ENCODE assay signal across 15 cellular contexts in the genomic region with DNA sequence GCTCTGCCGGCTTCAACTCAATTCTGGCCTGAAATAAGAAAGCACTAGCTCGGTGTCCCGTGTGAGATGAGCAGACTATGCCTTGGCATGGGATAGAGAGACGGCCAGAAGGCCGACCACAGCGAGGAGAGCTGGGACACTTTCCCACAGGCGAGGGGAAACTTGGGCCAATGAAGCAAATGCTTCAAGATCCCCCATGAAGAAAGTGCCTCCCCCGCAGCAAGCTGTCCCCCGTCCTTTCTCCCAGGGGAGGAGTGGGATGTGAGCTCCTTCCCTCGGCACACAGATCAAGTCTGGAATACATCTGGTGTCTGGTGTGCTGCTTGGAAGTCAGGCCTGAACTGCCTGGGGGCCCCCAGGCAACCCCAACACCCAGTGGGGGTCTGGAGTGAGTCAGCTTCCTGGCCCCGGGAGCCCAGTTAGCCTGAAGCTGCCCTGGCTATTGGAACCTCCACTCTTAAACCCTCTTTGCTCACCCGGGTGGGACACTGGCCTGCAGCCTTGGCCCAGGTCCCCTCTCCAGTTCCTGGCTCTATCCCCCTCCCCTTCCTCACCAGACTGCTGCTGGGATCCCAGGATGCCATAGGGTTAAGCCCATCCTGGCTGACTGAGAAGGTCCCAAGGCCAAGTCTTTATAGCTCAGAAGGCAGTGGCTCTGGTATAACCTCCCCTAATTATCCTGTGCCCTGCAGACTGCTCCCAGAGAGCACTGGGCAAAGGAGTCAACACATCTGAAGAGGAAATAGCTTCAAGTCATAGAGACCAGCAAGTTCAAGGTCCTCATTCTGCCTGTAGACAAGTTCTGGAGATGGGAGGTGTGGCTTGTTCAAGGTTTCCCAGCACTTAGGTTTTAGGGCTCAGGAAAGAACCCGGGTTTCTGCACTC.
DNase-seq lines count a peak whose midpoint lies in the region; TF ChIP-seq lines count a peak whose summit lies in the region.
"Had no signal": no experiment of that assay in that cellular context is flagged by ENCODE, and none has a peak within 500 bp of the region (broad histone marks: within the 10 kb centered on the region; RNA-seq: fewer than 3 reads in every experiment).

No MANE protein-coding gene starts in this region.

- H3K9me3 Mint-ChIP-seq in HFFc6, result no peaks in the 10 kb centered on the region
- H3K9me3 Mint-ChIP-seq: memory B cell had no signal

- H3K27ac Mint-ChIP-seq in HFFc6, result peak overlapping the region; percentile 93
- H3K27ac Mint-ChIP-seq: memory B cell had no signal

- peak overlapping the region; percentile 63 for H2BK5ac ChIP-seq in mesenchymal stem cell (ENCODE audit: low read depth, low read length, poor library complexity, severe bottlenecking)

- DNase-seq in HFFc6 (no peak), astrocyte of the spinal cord (ENCODE audit: low read depth, low spot score) (peak; percentile 95), mesenchymal stem cell (peak; percentile 38), erythroblast (lab: John Stamatoyannopoulos, UW) (no peak), COLO829 (ENCODE audit: low spot score) (no peak), CD1c-positive myeloid dendritic cell (ENCODE audit: extremely low spot score) (no peak), retina (no peak)
- DNase-seq: AML-193, cerebellar nuclear complex, Karpas-422, NCI-H187 treated with DMSO at 0.1 percent for 48 hours, NCI-H748 treated with DMSO at 0.1 percent for 48 hours had no signal

- H3K27ac ChIP-seq in ACC112 (ENCODE audit: low read depth, low read length) (peak overlapping the region; percentile 3; the same call in 1 of the 2 replicates), mesenchymal stem cell (ENCODE audit: low read length, poor library complexity, severe bottlenecking) (peak overlapping the region; percentile 93)
- H3K27ac ChIP-seq: RWPE1 had no signal

- H3K4me3 Mint-ChIP-seq in HFFc6, result peak overlapping the region; percentile 62
- H3K4me3 Mint-ChIP-seq: memory B cell had no signal

- no peaks in the 10 kb centered on the region for H3K79me1 ChIP-seq in mesenchymal stem cell (replicated peaks; ENCODE audit: low read length, poor library complexity, severe bottlenecking)

- H3K79me2 ChIP-seq in ACC112 (ENCODE audit: control insufficient read depth, insufficient read depth, low read length, unreplicated experiment), result no peaks in the 10 kb centered on the region

- in situ Hi-C loops in astrocyte of the spinal cord (cut with HindIII; ENCODE audit: low sequenced_read_pairs), result no loop called here

- peaks cover 75% of the 10 kb centered on the region for H3K4me1 Mint-ChIP-seq in HFFc6 (ENCODE audit: low read depth)

- H3K23ac ChIP-seq in mesenchymal stem cell (ENCODE audit: low read length in 2 of 2), result no peak overlapping the region

- peak overlapping the region; percentile 3 for H3K9ac ChIP-seq in mesenchymal stem cell (ENCODE audit: low read length)

- TF ChIP-seq POLR2A in erythroblast (IDR thresholded peaks at IDR 0.05; ENCODE audit: low read length), result no peak

- H2AFZ ChIP-seq in ACC112 (ENCODE audit: low read length, unreplicated experiment) (no peak overlapping the region), mesenchymal stem cell (ENCODE audit: low read depth, low read length) (no peak overlapping the region)

- 53% methylated on average over 13 of the region's 13 CpGs for WGBS in mesenchymal stem cell

- no peaks in the 10 kb centered on the region for H3K36me3 Mint-ChIP-seq in HFFc6 (ENCODE audit: low read depth)

- H3K4me1 ChIP-seq in ACC112 (ENCODE audit: control insufficient read depth, insufficient read depth, low read length, unreplicated experiment), result peaks cover 25% of the 10 kb centered on the region
- peaks cover 56% of the 10 kb centered on the region for H3K4me1 ChIP-seq in mesenchymal stem cell (ENCODE audit: control insufficient read depth, insufficient read depth, low read depth, low read length)

- H2BK15ac ChIP-seq in mesenchymal stem cell (ENCODE audit: low read depth, poor library complexity, severe bottlenecking), result no peak overlapping the region

- no peak overlapping the region for H2BK12ac ChIP-seq in mesenchymal stem cell (ENCODE audit: low read length in 2 of 2)

- H3K27me3 Mint-ChIP-seq in HFFc6 (ENCODE audit: insufficient read depth), result peaks cover 5% of the 10 kb centered on the region

- H3K4me2 ChIP-seq in mesenchymal stem cell (ENCODE audit: low read length, poor library complexity, severe bottlenecking), result peak overlapping the region; percentile 30

- no peak overlapping the region for H2BK120ac ChIP-seq in mesenchymal stem cell (ENCODE audit: low read depth, low read length)

- H3K4ac ChIP-seq in mesenchymal stem cell (ENCODE audit: low read depth in 1 of 2, low read length in 2 of 2), result no peak overlapping the region

- no peak overlapping the region for H4K91ac ChIP-seq in mesenchymal stem cell (ENCODE audit: low read length)

- H4K8ac ChIP-seq in mesenchymal stem cell (ENCODE audit: low read length), result no peak overlapping the region

- TF ChIP-seq CTCF in HFFc6 (IDR thresholded peaks at IDR 0.05) (no peak), astrocyte of the spinal cord (IDR thresholded peaks at IDR 0.05; ENCODE audit: low read depth, low read length) (no peak)

- no peak overlapping the region for H3K14ac ChIP-seq in mesenchymal stem cell (ENCODE audit: low read length in 2 of 2)

- H3K27me3 ChIP-seq in ACC112 (ENCODE audit: insufficient read depth, low read length), result no peaks in the 10 kb centered on the region
- H3K27me3 ChIP-seq in mesenchymal stem cell (ENCODE audit: control insufficient read depth in 1 of 2, insufficient read depth in 1 of 2, low read length in 2 of 2), result peaks cover 0 to 6% of the 10 kb centered on the region in 2 experiments

- peak overlapping the region; percentile 69 for H2AK5ac ChIP-seq in mesenchymal stem cell (ENCODE audit: low read length, severe bottlenecking)

- peak overlapping the region; percentile 13; the same call in 1 of the 2 replicates for H3K4me3 ChIP-seq in ACC112 (ENCODE audit: low read depth, low read length)
- no peak overlapping the region for H3K4me3 ChIP-seq in astrocyte of the spinal cord (ENCODE audit: low read depth, low read length)
- peak overlapping the region in 1 of 2 experiments; percentile 54 for H3K4me3 ChIP-seq in mesenchymal stem cell (ENCODE audit: insufficient read depth in 1 of 2, low read depth in 1 of 2, low read length in 2 of 2)

- H3K18ac ChIP-seq in mesenchymal stem cell (ENCODE audit: low read depth in 1 of 2, low read length in 2 of 2), result peak overlapping the region; percentile 16 to 21

- no peaks in the 10 kb centered on the region for H3K36me3 ChIP-seq in ACC112 (ENCODE audit: insufficient read depth, low read length)
- no peaks in the 10 kb centered on the region for H3K36me3 ChIP-seq in mesenchymal stem cell (ENCODE audit: control insufficient read depth in 1 of 2, insufficient read depth in 2 of 2, low read depth in 1 of 2, low read length in 2 of 2)

- no peaks in the 10 kb centered on the region for H3K9me3 ChIP-seq in mesenchymal stem cell (ENCODE audit: control insufficient read depth, low read length)

Comparison
In these comparisons a context has a peak if more than half of its experiments do, and no peak if none do; other contexts are left out.
1. DNase-seq: peak in astrocyte of the spinal cord (single experiment) and mesenchymal stem cell (single experiment); none in HFFc6 (single experiment), erythroblast (0 of 2), COLO829 (single experiment), CD1c-positive myeloid dendritic cell (single experiment) and retina (single experiment).